In the genomic region with DNA sequence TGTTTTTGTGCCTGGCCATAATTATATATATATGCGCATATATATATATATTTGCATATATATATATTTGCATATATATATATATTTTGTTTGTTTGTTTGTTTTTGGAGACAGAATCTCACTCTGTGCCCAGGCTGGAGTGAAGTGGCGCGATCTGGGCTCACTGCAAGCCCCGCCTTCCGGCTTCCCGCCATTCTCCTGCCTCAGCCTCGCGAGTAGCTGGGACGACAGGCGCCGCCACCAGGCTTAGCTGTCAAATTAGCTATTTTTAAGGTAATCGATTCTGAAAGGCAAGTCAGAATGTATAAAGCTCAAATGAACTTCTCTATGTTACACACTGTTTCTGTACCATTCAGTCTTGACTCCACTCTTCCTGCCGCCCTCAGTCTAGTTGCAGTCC, we compare ENCODE assay signal across 25 cellular contexts.
DNase-seq lines count a peak whose midpoint lies in the region; ATAC-seq, FAIRE-seq and TF ChIP-seq lines count a peak whose summit lies in the region.
"Had no signal": no experiment of that assay in that cellular context is flagged by ENCODE, and none has a peak within 500 bp of the region (broad histone marks: within the 10 kb centered on the region; RNA-seq: fewer than 3 reads in every experiment).

No MANE protein-coding gene starts in this region.

- POLR2A ChIA-PET in Caco-2 (lab: Charles Lee) (no interaction called here), H1 (lab: Charles Lee; ENCODE audit: partially characterized antibody) (no interaction called here)

- H3K4me2 ChIP-seq in H1 (ENCODE audit: insufficient read depth in 1 of 2, low read depth in 2 of 2, low read length in 2 of 2), result no peak overlapping the region
- H3K4me2 ChIP-seq: BLaER1 had no signal

- FAIRE-seq in H1 (lab: Jason Lieb, UNC) (no peak), GM12892 (lab: Jason Lieb, UNC) (no peak)
- FAIRE-seq: A204.1, D721Med, GM12878, GM19239 had no signal

- H4K91ac ChIP-seq in H1 (replicated peaks; ENCODE audit: insufficient read length, low read length), result no peak overlapping the region

- WGBS in H1 (ENCODE audit: extremely low coverage in 1 of 2, insufficient coverage in 1 of 2, insufficient read length in 1 of 2, insufficient replicate concordance in 2 of 2, low coverage in 1 of 2, low lambda C conversion rate in 2 of 2, missing lambda C conversion rate in 1 of 2), 2 experiments, result 91% methylated on average over 13 of the region's 13 CpGs; no CpG with 5 or more reads in 1 of the 2 experiments

- no peak for TF ChIP-seq EP300 in H1 (IDR thresholded peaks at IDR 0.05; ENCODE audit: borderline replicate concordance in 1 of 2, low read depth in 2 of 2, low read length in 2 of 2)

- intact Hi-C loops in Caco-2 (cut with micrococcal nuclease; ENCODE audit: unreplicated experiment), result no loop called here

- no peak overlapping the region for H2BK12ac ChIP-seq in H1 (ENCODE audit: low read depth, low read length)

- H3K9me3 Mint-ChIP-seq in Caco-2 (ENCODE audit: unreplicated experiment), result no peaks in the 10 kb centered on the region

- no peak overlapping the region for H3K18ac ChIP-seq in H1 (ENCODE audit: extremely low read depth, low read length)

- no peaks in the 10 kb centered on the region for H4K20me1 ChIP-seq in H1 (replicated peaks in 1 of 2; ENCODE audit: control insufficient read depth in 1 of 2, insufficient read depth in 2 of 2, low read length in 2 of 2)
- H4K20me1 ChIP-seq: BLaER1 had no signal

- CTCF ChIA-PET in Caco-2 (lab: Charles Lee), result no interaction called here
- CTCF ChIA-PET in H1 (lab: Charles Lee; ENCODE audit: partially characterized antibody), result interaction anchor here (2.0 kb wide), 1 partner anchor 10 kb away, joined by 5 read pairs; no protein-coding TSS in a partner anchor

- TF ChIP-seq POLR2A in H1 (IDR thresholded peaks at IDR 0.05; ENCODE audit: control extremely low read depth in 1 of 2, low read depth in 2 of 2, low read length in 2 of 2), result no peak
- TF ChIP-seq POLR2A in GM12892 (IDR thresholded peaks at IDR 0.05; ENCODE audit: low read depth, low read length), result no peak

- no peak for TF ChIP-seq RAD21 in H1 (IDR thresholded peaks at IDR 0.05 in 1 of 2, conservative IDR thresholded peaks at IDR 0.05 in 1 of 2; ENCODE audit: low read depth in 2 of 2, low read length in 2 of 2)

- TF ChIP-seq CTCF in Caco-2 (IDR thresholded peaks at IDR 0.05; ENCODE audit: insufficient read depth in 1 of 2, low read depth in 1 of 2, low read length in 1 of 2, severe bottlenecking in 1 of 2, unreplicated experiment in 1 of 2) (no peak), H1 (IDR thresholded peaks at IDR 0.05; ENCODE audit: control extremely low read depth in 1 of 3, insufficient read depth in 1 of 3, low read depth in 1 of 3, low read length in 3 of 3) (no peak), foreskin fibroblast (IDR thresholded peaks at IDR 0.05; ENCODE audit: low read depth, low read length) (no peak)

- no peak for ATAC-seq in HG03025 (IDR thresholded peaks at IDR 0.05; ENCODE audit: low FRiP score, unreplicated experiment)
- ATAC-seq: GM12878 had no signal

- no peak overlapping the region for H3K27ac ChIP-seq in H1 (ENCODE audit: low read depth, low read length)
- H3K27ac ChIP-seq: BLaER1 had no signal

- no peaks in the 10 kb centered on the region for H3K36me3 Mint-ChIP-seq in Caco-2 (ENCODE audit: insufficient read depth, unreplicated experiment)
- H3K36me3 Mint-ChIP-seq: CD14-positive monocyte; CD4-positive, alpha-beta memory T cell; CD4-positive, CD25-positive, alpha-beta regulatory T cell had no signal

- no peaks in the 10 kb centered on the region for H3K79me2 ChIP-seq in H1 (ENCODE audit: control insufficient read depth in 1 of 2, insufficient read depth in 2 of 2, low read length in 2 of 2)

- H3K36me3 ChIP-seq in Caco-2 (ENCODE audit: control insufficient read depth, insufficient read depth, low read length) (no peaks in the 10 kb centered on the region), H1 (ENCODE audit: control insufficient read depth in 2 of 4, insufficient read depth in 4 of 4, low read length in 3 of 4) (no peaks in the 10 kb centered on the region)
- H3K36me3 ChIP-seq: BE2C, BLaER1 had no signal

- H2BK15ac ChIP-seq in H1 (ENCODE audit: low read length), result no peak overlapping the region

- H2BK120ac ChIP-seq in H1 (replicated peaks; ENCODE audit: low read depth, low read length), result no peak overlapping the region

- H3K4me1 ChIP-seq in Caco-2, result no peaks in the 10 kb centered on the region
- no peaks in the 10 kb centered on the region for H3K4me1 ChIP-seq in H1 (replicated peaks in 1 of 4; ENCODE audit: control insufficient read depth in 3 of 4, insufficient read depth in 4 of 4, low read length in 3 of 4)
- H3K4me1 ChIP-seq: BE2C, BLaER1 had no signal

- no peak for DNase-seq in Caco-2
- no peak for DNase-seq in H1 (ENCODE audit: low read depth in 1 of 2, low spot score in 2 of 2)
- DNase-seq in retina, result peak; percentile 16
- no peak for DNase-seq in foreskin fibroblast
- no peak for DNase-seq in GM12892 (ENCODE audit: insufficient read length)
- DNase-seq: 8988T; ACHN; BE2C; C1 segment of cervical spinal cord; Calu3; CD4-positive, alpha-beta memory T cell; CD4-positive, CD25-positive, alpha-beta regulatory T cell; CD8-positive, alpha-beta memory T cell; COR-L47; DMS79; DND-41; EL; GDM1 had no signal

- no peak overlapping the region for H3K14ac ChIP-seq in H1 (ENCODE audit: insufficient read length)

- H2BK20ac ChIP-seq in H1 (ENCODE audit: low read length), result no peak overlapping the region

- BruUV-seq in Caco-2 (replicated peaks; lab: Mats Ljungman, UMichigan), result no TSS peak

- no peak overlapping the region for H2BK5ac ChIP-seq in H1 (ENCODE audit: low read depth, low read length)

- H2AFZ ChIP-seq in H1 (ENCODE audit: low read length), result no peak overlapping the region

- no peak overlapping the region for H2AK5ac ChIP-seq in H1 (ENCODE audit: low read depth, low read length)

- H3K79me1 ChIP-seq in H1 (ENCODE audit: low read depth, low read length), result no peaks in the 10 kb centered on the region

- no peaks in the 10 kb centered on the region for H3K23me2 ChIP-seq in H1 (ENCODE audit: low read depth, low read length)

- no peak overlapping the region for H3K4ac ChIP-seq in H1 (replicated peaks; ENCODE audit: insufficient read length, low read depth, low read length)

- no peak overlapping the region for H3K23ac ChIP-seq in H1 (ENCODE audit: insufficient read length)

- H3K4me3 ChIP-seq in Caco-2 (ENCODE audit: low read depth, low read length), result no peak overlapping the region
- H3K4me3 ChIP-seq in H1 (ENCODE audit: extremely low read depth in 1 of 4, insufficient read depth in 2 of 4, low read depth in 3 of 4, low read length in 4 of 4), result no peak overlapping the region
- no peak overlapping the region for H3K4me3 ChIP-seq in foreskin fibroblast (ENCODE audit: low read depth in 1 of 2, low read length in 2 of 2)
- H3K4me3 ChIP-seq: BLaER1, GM12878 had no signal

- H3K9me3 ChIP-seq in Caco-2 (no peaks in the 10 kb centered on the region), H1 (ENCODE audit: insufficient read depth in 2 of 2, low read depth in 1 of 2, low read length in 1 of 2) (no peaks in the 10 kb centered on the region; a peak in 1 of 4 replicates)
- H3K9me3 ChIP-seq: BE2C had no signal

- H3K27me3 ChIP-seq in Caco-2 (replicated peaks; ENCODE audit: control insufficient read depth, insufficient read depth, low read length) (no peaks in the 10 kb centered on the region), H1 (replicated peaks in 1 of 4; ENCODE audit: control insufficient read depth in 3 of 4, extremely low read depth in 1 of 4, insufficient read depth in 3 of 4, low read length in 3 of 4) (no peaks in the 10 kb centered on the region)
- H3K27me3 ChIP-seq: BE2C, BLaER1 had no signal

- H3K27me3 Mint-ChIP-seq in Caco-2 (ENCODE audit: insufficient read depth, unreplicated experiment), result no peaks in the 10 kb centered on the region
- H3K27me3 Mint-ChIP-seq: CD4-positive, alpha-beta memory T cell; CD4-positive, CD25-positive, alpha-beta regulatory T cell had no signal

- H3K4me3 Mint-ChIP-seq in Caco-2 (ENCODE audit: unreplicated experiment), result no peak overlapping the region
- H3K4me3 Mint-ChIP-seq: CD14-positive monocyte; CD4-positive, alpha-beta memory T cell; CD4-positive, CD25-positive, alpha-beta regulatory T cell; CD8-positive, alpha-beta memory T cell had no signal

- no peak overlapping the region for H3K56ac ChIP-seq in H1 (replicated peaks; ENCODE audit: insufficient read length, low read depth, low read length)

- H3K4me1 Mint-ChIP-seq in Caco-2 (ENCODE audit: low read depth, unreplicated experiment), result no peaks in the 10 kb centered on the region
- H3K4me1 Mint-ChIP-seq: CD14-positive monocyte; CD4-positive, alpha-beta memory T cell; CD4-positive, CD25-positive, alpha-beta regulatory T cell; CD8-positive, alpha-beta memory T cell had no signal

- H3K27ac Mint-ChIP-seq in Caco-2 (ENCODE audit: unreplicated experiment), result peak overlapping the region; percentile 39
- H3K27ac Mint-ChIP-seq: CD14-positive monocyte; CD4-positive, alpha-beta memory T cell; CD4-positive, CD25-positive, alpha-beta regulatory T cell; CD8-positive, alpha-beta memory T cell had no signal

- no peak overlapping the region for H3K9ac ChIP-seq in H1 (replicated peaks in 1 of 4; ENCODE audit: extremely low read depth in 1 of 4, low read depth in 3 of 4, low read length in 3 of 4)
- H3K9ac ChIP-seq: BLaER1 had no signal

- H4K5ac ChIP-seq in H1 (ENCODE audit: insufficient read length, low read depth, low read length), result no peak overlapping the region

- no peak overlapping the region for H4K8ac ChIP-seq in H1 (ENCODE audit: extremely low read depth, insufficient read depth, low read length)

TF ChIP-seq in H1, 55 proteins besides CTCF, POLR2A, EP300 and RAD21:
- TF ChIP-seq JUND (IDR thresholded peaks at IDR 0.05; ENCODE audit: low read length) (no peak), E2F6 (IDR thresholded peaks at IDR 0.05) (0 out of 2 replicates have a peak, but pooled peaks have one; percentile 56)
